ENCODE assay signal across 11 cellular contexts in genomic region chr3:150605998-150606641, GRCh38. TPM values are rescaled to one million over a fixed set of nuclear protein-coding genes. Genes with fewer than 3 reads are reported as not detected.
DNase-seq lines count a peak whose midpoint lies in the region; ATAC-seq lines count a peak whose summit lies in the region.
"Had no signal": no experiment of that assay in that cellular context is flagged by ENCODE, and none has a peak within 500 bp of the region (broad histone marks: within the 10 kb centered on the region; RNA-seq: fewer than 3 reads in every experiment).

No MANE protein-coding gene starts in this region.

- no peaks in the 10 kb centered on the region for H3K27me3 Mint-ChIP-seq in activated CD8-positive, alpha-beta T cell treated with anti-CD3 and anti-CD28 coated beads, Interleukin-2, amount 10 ng/mL, durations not matched to agents 7 days and 5 days (ENCODE audit: low read depth)
- peaks cover 0 to 4% (median 0%) of the 10 kb centered on the region in 5 donors for H3K27me3 Mint-ChIP-seq in naive thymus-derived CD8-positive, alpha-beta T cell

- POLR2A ChIA-PET in activated CD8-positive, alpha-beta T cell treated with anti-CD3 and anti-CD28 coated beads, Interleukin-2, amount 10 ng/mL, durations not matched to agents 7 days and 5 days (lab: Charles Lee): interaction anchor here (0.9 kb wide), 1 partner anchor 157 kb away, joined by 3 read pairs; the partner anchor contains the start of gene SIAH2
- POLR2A ChIA-PET in naive thymus-derived CD8-positive, alpha-beta T cell (lab: Charles Lee): interaction anchor here (0.8 kb wide), 1 partner anchor 11 kb away, joined by 3 read pairs; no protein-coding TSS in a partner anchor

- peak overlapping the region; percentile 59 for H3K4me3 Mint-ChIP-seq in activated CD8-positive, alpha-beta T cell treated with anti-CD3 and anti-CD28 coated beads, Interleukin-2, amount 10 ng/mL, durations not matched to agents 7 days and 5 days
- peak overlapping the region; percentile 31 to 97 (median 66) for H3K4me3 Mint-ChIP-seq in naive thymus-derived CD8-positive, alpha-beta T cell

- H3K4me1 Mint-ChIP-seq in activated CD8-positive, alpha-beta T cell treated with anti-CD3 and anti-CD28 coated beads, Interleukin-2, amount 10 ng/mL, durations not matched to agents 7 days and 5 days (ENCODE audit: low read depth): peaks cover 60% of the 10 kb centered on the region
- H3K4me1 Mint-ChIP-seq in naive thymus-derived CD8-positive, alpha-beta T cell: peaks cover 44 to 91% (median 80%) of the 10 kb centered on the region in 4 donors

- CTCF ChIA-PET in activated CD8-positive, alpha-beta T cell treated with anti-CD3 and anti-CD28 coated beads, Interleukin-2, amount 10 ng/mL, durations not matched to agents 7 days and 5 days (lab: Charles Lee): interaction anchor here (0.7 to 1.1 kb wide), 3 partner anchors 33 to 154 kb away, joined by 3 to 4 read pairs (median 3); no protein-coding TSS in a partner anchor

- peak; percentile 41 for DNase-seq in CMK (ENCODE audit: low read depth)
- DNase-seq in KBM-7: peak; percentile 89
- DNase-seq in activated CD8-positive, alpha-beta T cell treated with anti-CD3 and anti-CD28 coated beads, Interleukin-2, amount 10 ng/mL, durations not matched to agents 7 days and 5 days: no peak
- peak in 1 of 10 donors; percentile 2 for DNase-seq in naive thymus-derived CD8-positive, alpha-beta T cell
- no peak for DNase-seq in hippocampal formation (lab: John Stamatoyannopoulos, UW)
- no peak for DNase-seq in G401 (ENCODE audit: low spot score)
- no peak for DNase-seq in occipital lobe (lab: John Stamatoyannopoulos, UW)
- DNase-seq: activated CD8-positive, alpha-beta memory T cell treated with anti-CD3 and anti-CD28 coated beads, Interleukin-2, amount 50 U/mL, for 4 hours; left ventricle myocardium superior; NK-92 treated with Interleukin-12 subunit alpha and Interleukin-12 subunit beta, amount 100 ng/mL, for 24 hours had no signal

- peaks cover 41% of the 10 kb centered on the region for H3K36me3 Mint-ChIP-seq in activated CD8-positive, alpha-beta T cell treated with anti-CD3 and anti-CD28 coated beads, Interleukin-2, amount 10 ng/mL, durations not matched to agents 7 days and 5 days (ENCODE audit: low read depth)
- H3K36me3 Mint-ChIP-seq in naive thymus-derived CD8-positive, alpha-beta T cell: peaks cover 0 to 33% (median 8%) of the 10 kb centered on the region in 3 donors

- ATAC-seq in activated CD8-positive, alpha-beta T cell treated with anti-CD3 and anti-CD28 coated beads, Interleukin-2, amount 10 ng/mL, durations not matched to agents 7 days and 5 days: no peak
- no peak for ATAC-seq in naive thymus-derived CD8-positive, alpha-beta T cell
- no peak for ATAC-seq in HG02798 (IDR thresholded peaks at IDR 0.05; ENCODE audit: poor library complexity, unreplicated experiment)
- ATAC-seq: left ventricle myocardium superior had no signal

- H3K27ac Mint-ChIP-seq in activated CD8-positive, alpha-beta T cell treated with anti-CD3 and anti-CD28 coated beads, Interleukin-2, amount 10 ng/mL, durations not matched to agents 7 days and 5 days: no peak overlapping the region
- H3K27ac Mint-ChIP-seq in naive thymus-derived CD8-positive, alpha-beta T cell: peak overlapping the region in 9 of 10 donors; percentile 28 to 99 (median 73)

- H3K9me3 Mint-ChIP-seq in activated CD8-positive, alpha-beta T cell treated with anti-CD3 and anti-CD28 coated beads, Interleukin-2, amount 10 ng/mL, durations not matched to agents 7 days and 5 days (ENCODE audit: insufficient read depth): no peaks in the 10 kb centered on the region
- peaks cover 0 to 1% (median 0%) of the 10 kb centered on the region in 9 donors for H3K9me3 Mint-ChIP-seq in naive thymus-derived CD8-positive, alpha-beta T cell

- in situ Hi-C loops in KBM-7 (cut with MboI; ENCODE audit: low pct_unique_long_range_greater_than_20kb, low sequenced_read_pairs): no loop called here
- in situ Hi-C loops in G401 (cut with HindIII; ENCODE audit: low sequenced_read_pairs): no loop called here

RNA-seq across cellular contexts. Expression of gene SELENOT, which starts 3.0 kb away (rescaled TPM):
- total RNA-seq in activated CD8-positive, alpha-beta T cell treated with anti-CD3 and anti-CD28 coated beads, Interleukin-2, amount 10 ng/mL, durations not matched to agents 7 days and 5 days: 100 to 1,000 TPM in 1 of 2 experiments, 10 to 100 TPM in 1; 99.8 to 104 TPM
- 10 to 100 TPM; 61.4 to 68.5 TPM for total RNA-seq in naive thymus-derived CD8-positive, alpha-beta T cell
- 100 to 1,000 TPM; 142 to 267 (median 173) TPM for polyA plus RNA-seq in naive thymus-derived CD8-positive, alpha-beta T cell
- total RNA-seq in G401 (2014; rRNA removed; shearing (Covaris generic)): 75.1 and 130 TPM in 2 replicates
- total RNA-seq in occipital lobe: 103 TPM

RNA-seq across cellular contexts. Expression of gene EIF2A, which starts 59.5 kb away (rescaled TPM):
- 10 to 100 TPM; 77.0 to 89.0 TPM for total RNA-seq in activated CD8-positive, alpha-beta T cell treated with anti-CD3 and anti-CD28 coated beads, Interleukin-2, amount 10 ng/mL, durations not matched to agents 7 days and 5 days
- 100 to 1,000 TPM; 103 to 120 TPM for total RNA-seq in naive thymus-derived CD8-positive, alpha-beta T cell
- 10 to 100 TPM; 47.7 to 67.2 (median 50.8) TPM for polyA plus RNA-seq in naive thymus-derived CD8-positive, alpha-beta T cell
- 196 and 269 TPM in 2 replicates for total RNA-seq in G401 (2014; rRNA removed; shearing (Covaris generic))
- total RNA-seq in occipital lobe: 268 TPM

RNA-seq across cellular contexts. Expression of gene SERP1, which starts 59.8 kb away (rescaled TPM):
- total RNA-seq in activated CD8-positive, alpha-beta T cell treated with anti-CD3 and anti-CD28 coated beads, Interleukin-2, amount 10 ng/mL, durations not matched to agents 7 days and 5 days: 10 to 100 TPM; 83.4 to 87.3 TPM
- 100 to 1,000 TPM; 114 to 118 TPM for total RNA-seq in naive thymus-derived CD8-positive, alpha-beta T cell
- 100 to 1,000 TPM; 121 to 165 (median 144) TPM for polyA plus RNA-seq in naive thymus-derived CD8-positive, alpha-beta T cell
- 66.4 and 75.1 TPM in 2 replicates for total RNA-seq in G401 (2014; rRNA removed; shearing (Covaris generic))
- total RNA-seq in occipital lobe: 87.0 TPM

Comparison
In these comparisons a context has a peak if more than half of its experiments do, and no peak if none do; other contexts are left out.
1. DNase-seq: peak in CMK (single experiment) and KBM-7 (single experiment); none in activated CD8-positive, alpha-beta T cell treated with anti-CD3 and anti-CD28 coated beads, Interleukin-2, amount 10 ng/mL, durations not matched to agents 7 days and 5 days (single experiment), hippocampal formation (0 of 2), G401 (single experiment) and occipital lobe (single experiment).